Comparison of ENCODE assay signal across 26 cellular contexts in genomic region chr3:178950676-178951075, GRCh38.
DNase-seq lines count a peak whose midpoint lies in the region; ATAC-seq and TF ChIP-seq lines count a peak whose summit lies in the region.
"Had no signal": no experiment of that assay in that cellular context is flagged by ENCODE, and none has a peak within 500 bp of the region (broad histone marks: within the 10 kb centered on the region; RNA-seq: fewer than 3 reads in every experiment).

No MANE protein-coding gene starts in this region.

- H3K27me3 ChIP-seq in right atrium auricular region: no peaks in the 10 kb centered on the region
- H3K27me3 ChIP-seq in CD4-positive, alpha-beta T cell (ENCODE audit: control insufficient read depth, insufficient read depth, low read length): no peaks in the 10 kb centered on the region
- H3K27me3 ChIP-seq: hepatocyte, ovary, sigmoid colon had no signal

- peak; percentile 94 for ATAC-seq in activated naive CD8-positive, alpha-beta T cell treated with anti-CD3 and anti-CD28 coated beads, Interleukin-2, amount 50 U/mL, for 24 hours
- no peak for ATAC-seq in HG03159 (IDR thresholded peaks at IDR 0.05; ENCODE audit: unreplicated experiment)
- no peak for ATAC-seq in CD4-positive, alpha-beta T cell (ENCODE audit: poor library complexity)
- ATAC-seq: activated CD8-positive, alpha-beta memory T cell treated with anti-CD3 and anti-CD28 coated beads, Interleukin-2, amount 10 ng/mL, durations not matched to agents 7 days and 5 days; WTC11 had no signal

- peaks cover 13% of the 10 kb centered on the region for H3K9me3 Mint-ChIP-seq in activated naive CD8-positive, alpha-beta T cell treated with anti-CD3 and anti-CD28 coated beads, Interleukin-2, amount 50 U/mL, for 24 hours
- peaks cover 2% of the 10 kb centered on the region for H3K9me3 Mint-ChIP-seq in CD4-positive, alpha-beta T cell

- H3K4me3 Mint-ChIP-seq in activated naive CD8-positive, alpha-beta T cell treated with anti-CD3 and anti-CD28 coated beads, Interleukin-2, amount 50 U/mL, for 24 hours: no peak overlapping the region
- H3K4me3 Mint-ChIP-seq in CD4-positive, alpha-beta T cell: no peak overlapping the region
- H3K4me3 Mint-ChIP-seq: activated CD8-positive, alpha-beta memory T cell treated with anti-CD3 and anti-CD28 coated beads, Interleukin-2, amount 10 ng/mL, durations not matched to agents 7 days and 5 days; endodermal cell; memory B cell; naive B cell; T-helper 1 cell treated with Interleukin-12 subunit alpha and Interleukin-12 subunit beta and Interleukin-4 antibody, amounts not matched to agents 30 μg/mL and 1 μg/mL, for 36 hours; WTC11 had no signal

- no peaks in the 10 kb centered on the region for H3K36me3 ChIP-seq in right atrium auricular region
- H3K36me3 ChIP-seq: ovary, sigmoid colon had no signal

- no peaks in the 10 kb centered on the region for H3K36me3 Mint-ChIP-seq in activated naive CD8-positive, alpha-beta T cell treated with anti-CD3 and anti-CD28 coated beads, Interleukin-2, amount 50 U/mL, for 24 hours (ENCODE audit: low read depth)
- no peaks in the 10 kb centered on the region for H3K36me3 Mint-ChIP-seq in CD4-positive, alpha-beta T cell (ENCODE audit: low read depth)
- H3K36me3 Mint-ChIP-seq: activated CD8-positive, alpha-beta memory T cell treated with anti-CD3 and anti-CD28 coated beads, Interleukin-2, amount 10 ng/mL, durations not matched to agents 7 days and 5 days had no signal

- H3K9me3 ChIP-seq in right atrium auricular region: peaks cover 0 to 6% of the 10 kb centered on the region in 2 donors
- H3K9me3 ChIP-seq in CD4-positive, alpha-beta T cell (ENCODE audit: control insufficient read depth, low read length): no peaks in the 10 kb centered on the region
- H3K9me3 ChIP-seq: ovary, sigmoid colon had no signal

- TF ChIP-seq CTCF in right atrium auricular region (IDR thresholded peaks at IDR 0.05): no peak
- TF ChIP-seq CTCF in CD4-positive, alpha-beta T cell (IDR thresholded peaks at IDR 0.05): no peak

- H3K27me3 Mint-ChIP-seq in activated naive CD8-positive, alpha-beta T cell treated with anti-CD3 and anti-CD28 coated beads, Interleukin-2, amount 50 U/mL, for 24 hours: no peaks in the 10 kb centered on the region
- H3K27me3 Mint-ChIP-seq in CD4-positive, alpha-beta T cell: no peaks in the 10 kb centered on the region

- H3K27ac Mint-ChIP-seq in activated naive CD8-positive, alpha-beta T cell treated with anti-CD3 and anti-CD28 coated beads, Interleukin-2, amount 50 U/mL, for 24 hours: peak overlapping the region; percentile 5
- H3K27ac Mint-ChIP-seq in CD4-positive, alpha-beta T cell: no peak overlapping the region
- H3K27ac Mint-ChIP-seq: activated CD8-positive, alpha-beta memory T cell treated with anti-CD3 and anti-CD28 coated beads, Interleukin-2, amount 10 ng/mL, durations not matched to agents 7 days and 5 days; endodermal cell; memory B cell; naive B cell; T-helper 1 cell treated with Interleukin-12 subunit alpha and Interleukin-12 subunit beta and Interleukin-4 antibody, amounts not matched to agents 30 μg/mL and 1 μg/mL, for 36 hours; WTC11 had no signal

- intact Hi-C loops in CD4-positive, alpha-beta T cell (cut with DNase I, micrococcal nuclease): no loop called here

- peaks cover 9% of the 10 kb centered on the region for H3K4me1 Mint-ChIP-seq in activated naive CD8-positive, alpha-beta T cell treated with anti-CD3 and anti-CD28 coated beads, Interleukin-2, amount 50 U/mL, for 24 hours
- H3K4me1 Mint-ChIP-seq in CD4-positive, alpha-beta T cell (ENCODE audit: low read depth): no peaks in the 10 kb centered on the region
- H3K4me1 Mint-ChIP-seq: activated CD8-positive, alpha-beta memory T cell treated with anti-CD3 and anti-CD28 coated beads, Interleukin-2, amount 10 ng/mL, durations not matched to agents 7 days and 5 days; endodermal cell; memory B cell; naive B cell; WTC11 had no signal

- POLR2A ChIA-PET in CD4-positive, alpha-beta T cell (lab: Charles Lee): no interaction called here

- no peak overlapping the region for H3K4me3 ChIP-seq in right atrium auricular region
- H3K4me3 ChIP-seq: hepatocyte, ovary, sigmoid colon had no signal

- no peak overlapping the region for H3K27ac ChIP-seq in right atrium auricular region
- no peak overlapping the region for H3K27ac ChIP-seq in CD4-positive, alpha-beta T cell (ENCODE audit: low read depth, low read length)
- H3K27ac ChIP-seq: hepatocyte, ovary, sigmoid colon had no signal

- no peaks in the 10 kb centered on the region for H3K4me1 ChIP-seq in right atrium auricular region
- H3K4me1 ChIP-seq: sigmoid colon had no signal

- DNase-seq in activated CD4-positive, alpha-beta T cell treated with anti-CD3 and anti-CD28 coated beads, Interleukin-2, amount 50 U/mL, for 48 hours: peak; percentile 2 to 11
- DNase-seq in activated CD4-positive, alpha-beta T cell treated with anti-CD3 and anti-CD28 coated beads for 1 hour: no peak
- DNase-seq in EL (peak; percentile 8), iris pigment epithelial cell (ENCODE audit: low read depth) (peak; percentile 59), right atrium auricular region (ENCODE audit: low spot score) (no peak)
- no peak for DNase-seq in activated naive CD8-positive, alpha-beta T cell treated with anti-CD3 and anti-CD28 coated beads, Interleukin-2, amount 50 U/mL, for 24 hours
- DNase-seq in CD4-positive, alpha-beta T cell: no peak
- DNase-seq: ACHN; activated CD8-positive, alpha-beta memory T cell treated with anti-CD3 and anti-CD28 coated beads, Interleukin-2, amount 10 ng/mL, durations not matched to agents 7 days and 5 days; activated gamma-delta T cell treated with Interleukin-2 at 50 U/mL for 16 hours; aorta; C1 segment of cervical spinal cord; endodermal cell; GOT3; islet precursor cell; naive B cell; NCI-H1417 treated with DMSO at 0.1 percent for 48 hours; NCI-H2171; ovary; SHP77 treated with DMSO at 0.1 percent for 48 hours; sigmoid colon had no signal

- CTCF ChIA-PET in CD4-positive, alpha-beta T cell (lab: Charles Lee): no interaction called here

Comparison
In these comparisons a context has a peak if more than half of its experiments do, and no peak if none do; other contexts are left out.
1. DNase-seq: peak in activated CD4-positive, alpha-beta T cell treated with anti-CD3 and anti-CD28 coated beads, Interleukin-2, amount 50 U/mL, for 48 hours (2 of 2), EL (single experiment) and iris pigment epithelial cell (single experiment); none in activated CD4-positive, alpha-beta T cell treated with anti-CD3 and anti-CD28 coated beads for 1 hour (single experiment), activated naive CD8-positive, alpha-beta T cell treated with anti-CD3 and anti-CD28 coated beads, Interleukin-2, amount 50 U/mL, for 24 hours (single experiment), right atrium auricular region (single experiment) and CD4-positive, alpha-beta T cell (0 of 10).